Comparison of ENCODE assay signal across 29 cellular contexts in genomic region chr15:97653896-97654295, GRCh38.
"Had no signal": no experiment of that assay in that cellular context is flagged by ENCODE, and none has a peak within 500 bp of the region (broad histone marks: within the 10 kb centered on the region; RNA-seq: fewer than 3 reads in every experiment).

No MANE protein-coding gene starts in this region.

- H3K27ac Mint-ChIP-seq: natural killer cell treated with Interleukin-12 subunit alpha and Interleukin-12 subunit beta and Interleukin-15 and Interleukin-18, amount 100 ng/mL, for 72 hours; nephron progenitor cell; stimulated activated memory B cell treated with anti-CD40 and anti-IgM and Interleukin-4, amounts not matched to agents 10 μg/mL and 1 μg/mL and 100 μg/mL, for 72 hours; stimulated activated naive CD8-positive, alpha-beta T cell treated with anti-CD3 and anti-CD28 coated beads, Interleukin-15, amount 100 ng/mL, for 72 hours; type B pancreatic cell had no signal

- H3K36me3 ChIP-seq: neutrophil, pancreas, prostate gland, right atrium auricular region, spleen, suprapubic skin, tibial artery, transverse colon, upper lobe of right lung, uterus had no signal

- H3K4me3 Mint-ChIP-seq: natural killer cell treated with Interleukin-12 subunit alpha and Interleukin-12 subunit beta and Interleukin-15 and Interleukin-18, amount 100 ng/mL, for 72 hours; neural crest cell; stimulated activated memory B cell treated with anti-CD40 and anti-IgM and Interleukin-4, amounts not matched to agents 10 μg/mL and 1 μg/mL and 100 μg/mL, for 72 hours; stimulated activated naive CD8-positive, alpha-beta T cell treated with anti-CD3 and anti-CD28 coated beads, Interleukin-15, amount 100 ng/mL, for 72 hours had no signal

- H3K27me3 ChIP-seq: pancreas, right atrium auricular region, testis, uterus had no signal

- H3K4me1 Mint-ChIP-seq: stimulated activated memory B cell treated with anti-CD40 and anti-IgM and Interleukin-4, amounts not matched to agents 10 μg/mL and 1 μg/mL and 100 μg/mL, for 72 hours had no signal

- H3K4me3 ChIP-seq: pancreas, prostate gland, right atrium auricular region, skin epidermis, spleen, suprapubic skin, testis, tibial artery, upper lobe of right lung, uterus had no signal

- H3K4me1 ChIP-seq: pancreas, prostate gland, right atrium auricular region, testis, upper lobe of right lung, uterus had no signal

- H3K36me3 Mint-ChIP-seq: natural killer cell treated with Interleukin-12 subunit alpha and Interleukin-12 subunit beta and Interleukin-15 and Interleukin-18, amount 100 ng/mL, for 72 hours; stimulated activated memory B cell treated with anti-CD40 and anti-IgM and Interleukin-4, amounts not matched to agents 10 μg/mL and 1 μg/mL and 100 μg/mL, for 72 hours; type B pancreatic cell had no signal

- ATAC-seq: natural killer cell treated with Interleukin-12 subunit alpha and Interleukin-12 subunit beta and Interleukin-15 and Interleukin-18, amount 100 ng/mL, for 72 hours; pancreas; sciatic nerve; stimulated activated memory B cell treated with anti-CD40 and anti-IgM and Interleukin-4, amounts not matched to agents 10 μg/mL and 1 μg/mL and 100 μg/mL, for 72 hours; stimulated activated naive CD8-positive, alpha-beta T cell treated with anti-CD3 and anti-CD28 coated beads, Interleukin-15, amount 100 ng/mL, for 72 hours; stimulated activated naive CD8-positive, alpha-beta T cell treated with anti-CD3 and anti-CD28 coated beads, Interleukin-15, Interleukin-2, amounts not matched to agents 100 U/mL and 50 U/mL, for 24 hours; upper lobe of right lung had no signal

- FAIRE-seq: pancreas had no signal

- DNase-seq: nucleus accumbens; pancreas; retina; spleen; stimulated activated CD4-positive, alpha-beta T cell treated with anti-CD3 and anti-CD28 coated beads, Interleukin-12 subunit alpha, Interleukin-12 subunit beta, amount 100 ng/mL, for 4 hours; stimulated activated CD4-positive, alpha-beta T cell treated with anti-CD3 and anti-CD28 coated beads, Interleukin-1b, Interleukin-23, amount 100 ng/mL, for 48 hours; stimulated activated CD4-positive, alpha-beta T cell treated with anti-CD3 and anti-CD28 coated beads, Interleukin-4, amount 100 ng/mL, for 1 hour; stimulated activated CD4-positive, alpha-beta T cell treated with anti-CD3 and anti-CD28 coated beads, Interleukin-4, amount 100 ng/mL, for 4 hours; stimulated activated CD8-positive, alpha-beta memory T cell treated with anti-CD3 and anti-CD28 coated beads, Interleukin-4, amount 100 ng/mL, for 48 hours; stimulated activated naive CD4-positive, alpha-beta T cell; stimulated activated naive CD8-positive, alpha-beta T cell treated with anti-CD3 and anti-CD28 coated beads, Interleukin-15, amount 100 ng/mL, for 72 hours; stimulated activated naive CD8-positive, alpha-beta T cell treated with anti-CD3 and anti-CD28 coated beads, Interleukin-15, Interleukin-2, amounts not matched to agents 100 U/mL and 50 U/mL, for 24 hours; substantia nigra; testis; tibial artery; transverse colon; upper lobe of right lung; uterus had no signal

- H3K27ac ChIP-seq: neutrophil, pancreas, prostate gland, right atrium auricular region, skin epidermis, spleen, suprapubic skin, testis, tibial artery, transverse colon, upper lobe of right lung, uterus had no signal

- H3K9me3 Mint-ChIP-seq: nephron progenitor cell; neural crest cell; stimulated activated naive CD8-positive, alpha-beta T cell treated with anti-CD3 and anti-CD28 coated beads, Interleukin-15, amount 100 ng/mL, for 72 hours; type B pancreatic cell had no signal
